In the genomic region with DNA sequence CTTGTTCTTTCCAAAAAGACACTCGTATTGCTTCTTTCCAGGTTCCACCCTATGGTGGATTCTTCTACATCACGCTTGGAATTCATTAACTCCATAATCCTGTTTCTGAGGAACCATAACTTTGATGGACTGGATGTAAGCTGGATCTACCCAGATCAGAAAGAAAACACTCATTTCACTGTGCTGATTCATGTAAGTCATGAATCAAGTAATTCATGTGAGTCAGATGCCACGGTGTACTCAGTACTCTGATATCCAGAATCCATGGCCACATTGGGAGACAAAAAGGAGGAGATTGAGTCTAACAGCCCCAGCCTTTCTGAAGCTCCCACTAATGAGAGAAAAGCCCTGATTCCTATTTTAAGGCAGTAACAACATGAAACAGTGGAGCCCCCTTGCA, we compare ENCODE assay signal across 18 cellular contexts. TPM values are rescaled to one million over a fixed set of nuclear protein-coding genes. Genes with fewer than 3 reads are reported as not detected.
DNase-seq lines count a peak whose midpoint lies in the region; FAIRE-seq and TF ChIP-seq lines count a peak whose summit lies in the region.
"Had no signal": no experiment of that assay in that cellular context is flagged by ENCODE, and none has a peak within 500 bp of the region (broad histone marks: within the 10 kb centered on the region; RNA-seq: fewer than 3 reads in every experiment).

No MANE protein-coding gene starts in this region.

- peaks cover 4% of the 10 kb centered on the region for H3K9me3 Mint-ChIP-seq in astrocyte (ENCODE audit: unreplicated experiment)
- H3K9me3 Mint-ChIP-seq: activated CD4-positive, alpha-beta memory T cell treated with anti-CD3 and anti-CD28 coated beads for 36 hours had no signal

- dilution Hi-C loops in keratinocyte (cut with MboI; ENCODE audit: extremely low pct_ligation_motif_present, low sequenced_read_pairs) = no loop called here

- peak; percentile 39 for DNase-seq in AG09309 (ENCODE audit: low read depth)
- DNase-seq in HPDE6-E6E7 (ENCODE audit: extremely low spot score) = peak; percentile 44
- peak; percentile 70 for DNase-seq in astrocyte (ENCODE audit: low read depth)
- DNase-seq in keratinocyte (ENCODE audit: low read depth, low spot score) = no peak
- no peak for DNase-seq in NAMALWA (ENCODE audit: low spot score)
- no peak for DNase-seq in stimulated activated CD4-positive, alpha-beta T cell treated with anti-CD3 and anti-CD28 coated beads, Interleukin-12 subunit alpha, Interleukin-12 subunit beta, amount 100 ng/mL, for 4 hours
- no peak for DNase-seq in activated CD8-positive, alpha-beta memory T cell treated with anti-CD3 and anti-CD28 coated beads for 24 hours
- no peak for DNase-seq in mesenteric fat pad (ENCODE audit: low spot score)
- DNase-seq: activated CD4-positive, alpha-beta memory T cell treated with anti-CD3 and anti-CD28 coated beads for 36 hours; activated gamma-delta T cell treated with Interleukin-2 at 50 U/mL for 16 hours; left ventricle myocardium superior; naive thymus-derived CD4-positive, alpha-beta T cell; psoas muscle; stimulated activated CD4-positive, alpha-beta T cell treated with anti-CD3 and anti-CD28 coated beads, Interleukin-15, amount 100 ng/mL, for 24 hours; testis had no signal

- H3K4me3 ChIP-seq in AG09309 (ENCODE audit: control insufficient read depth, low read depth, low read length) (no peak overlapping the region), astrocyte (ENCODE audit: insufficient read depth, low read depth, low read length) (no peak overlapping the region), keratinocyte (ENCODE audit: control insufficient read depth in 2 of 3, extremely low read depth in 1 of 3, insufficient read depth in 2 of 3, low read depth in 1 of 3, low read length in 3 of 3) (no peak overlapping the region)
- H3K4me3 ChIP-seq: hepatocyte, psoas muscle, testis had no signal

- no peaks in the 10 kb centered on the region for H3K79me2 ChIP-seq in astrocyte (ENCODE audit: insufficient read depth, low read length)
- no peaks in the 10 kb centered on the region for H3K79me2 ChIP-seq in keratinocyte (ENCODE audit: control insufficient read depth, insufficient read depth, low read length)
- H3K79me2 ChIP-seq: hepatocyte had no signal

- no peaks in the 10 kb centered on the region for H3K9me1 ChIP-seq in keratinocyte (ENCODE audit: control insufficient read depth, extremely low read depth, insufficient read depth, low read length)

- H4K20me1 ChIP-seq in astrocyte (ENCODE audit: insufficient read depth, low read length) = no peaks in the 10 kb centered on the region
- H4K20me1 ChIP-seq in keratinocyte (ENCODE audit: control insufficient read depth, extremely low read depth, insufficient read depth, low read length) = no peaks in the 10 kb centered on the region

- H3K4me1 ChIP-seq in astrocyte (ENCODE audit: insufficient read depth, low read length) (peaks cover 9% of the 10 kb centered on the region), keratinocyte (ENCODE audit: control insufficient read depth, extremely low read depth, insufficient read depth, low read length) (peaks cover 24% of the 10 kb centered on the region)
- H3K4me1 ChIP-seq: psoas muscle, testis had no signal

- H3K27ac Mint-ChIP-seq in astrocyte (ENCODE audit: unreplicated experiment) = no peak overlapping the region
- H3K27ac Mint-ChIP-seq: activated CD4-positive, alpha-beta memory T cell treated with anti-CD3 and anti-CD28 coated beads for 36 hours had no signal

- H3K9ac ChIP-seq in astrocyte (ENCODE audit: low read length) = no peak overlapping the region
- H3K9ac ChIP-seq in keratinocyte (ENCODE audit: control insufficient read depth, extremely low read depth, insufficient read depth, low read length) = no peak overlapping the region

- peak overlapping the region; percentile 22 for H2AFZ ChIP-seq in astrocyte (ENCODE audit: low read depth, low read length)
- peak overlapping the region; percentile 11 for H2AFZ ChIP-seq in keratinocyte (ENCODE audit: control insufficient read depth, low read length)
- H2AFZ ChIP-seq: hepatocyte had no signal

- H3K4me1 Mint-ChIP-seq in astrocyte (ENCODE audit: low read depth, unreplicated experiment) = peaks cover 12% of the 10 kb centered on the region

- H3K27me3 Mint-ChIP-seq in astrocyte (ENCODE audit: low read depth, unreplicated experiment) = no peaks in the 10 kb centered on the region
- H3K27me3 Mint-ChIP-seq: activated CD4-positive, alpha-beta memory T cell treated with anti-CD3 and anti-CD28 coated beads for 36 hours; central memory CD8-positive, alpha-beta T cell; naive thymus-derived CD4-positive, alpha-beta T cell had no signal

- H3K9me3 ChIP-seq in astrocyte (ENCODE audit: insufficient read depth, low read depth, low read length) (no peaks in the 10 kb centered on the region), keratinocyte (ENCODE audit: control insufficient read depth, low read depth, low read length) (no peaks in the 10 kb centered on the region)
- H3K9me3 ChIP-seq: psoas muscle, testis had no signal

- TF ChIP-seq CTCF in AG09309 (IDR thresholded peaks at IDR 0.05; ENCODE audit: control insufficient read depth, insufficient read depth, low read depth, low read length, missing control alignments) = no peak
- TF ChIP-seq CTCF in astrocyte (IDR thresholded peaks at IDR 0.05; ENCODE audit: insufficient read depth, low read depth, low read length) = no peak
- no peak for TF ChIP-seq CTCF in keratinocyte (optimal IDR thresholded peaks at IDR 0.05 in 1 of 3, IDR thresholded peaks at IDR 0.05 in 1 of 3, conservative IDR thresholded peaks at IDR 0.05 in 1 of 3; ENCODE audit: extremely low read depth in 1 of 3, insufficient read depth in 2 of 3, low read length in 3 of 3)

- FAIRE-seq in astrocyte (lab: Jason Lieb, UNC) = peak; percentile 94
- FAIRE-seq in keratinocyte (lab: Jason Lieb, UNC) = peak; percentile 83

- H3K36me3 ChIP-seq in astrocyte (ENCODE audit: insufficient read depth, low read length) (no peaks in the 10 kb centered on the region), keratinocyte (ENCODE audit: control insufficient read depth in 2 of 2, extremely low read depth in 1 of 2, insufficient read depth in 2 of 2, low read length in 2 of 2) (no peaks in the 10 kb centered on the region)

- H3K27ac ChIP-seq in astrocyte (ENCODE audit: low read depth, low read length) (peak overlapping the region; percentile 58), keratinocyte (ENCODE audit: control insufficient read depth, insufficient read depth, low read length) (peak overlapping the region; percentile 64)
- H3K27ac ChIP-seq: hepatocyte, psoas muscle, testis had no signal

- no peaks in the 10 kb centered on the region for H3K36me3 Mint-ChIP-seq in astrocyte (ENCODE audit: low read depth, unreplicated experiment)
- H3K36me3 Mint-ChIP-seq: activated CD4-positive, alpha-beta memory T cell treated with anti-CD3 and anti-CD28 coated beads for 36 hours had no signal

- H3K27me3 ChIP-seq in astrocyte (ENCODE audit: insufficient read depth, low read length) (no peaks in the 10 kb centered on the region), keratinocyte (ENCODE audit: control insufficient read depth, extremely low read depth, insufficient read depth, low read length) (no peaks in the 10 kb centered on the region)
- H3K27me3 ChIP-seq: hepatocyte, testis had no signal

- H3K4me2 ChIP-seq in astrocyte (ENCODE audit: low read length) (peak overlapping the region; percentile 42), keratinocyte (ENCODE audit: control insufficient read depth, extremely low read depth, insufficient read depth, low read depth, low read length) (peak overlapping the region; percentile 75)
- H3K4me2 ChIP-seq: hepatocyte had no signal

- H3K4me3 Mint-ChIP-seq in astrocyte (ENCODE audit: unreplicated experiment) = no peak overlapping the region
- H3K4me3 Mint-ChIP-seq: activated CD4-positive, alpha-beta memory T cell treated with anti-CD3 and anti-CD28 coated beads for 36 hours; central memory CD8-positive, alpha-beta T cell; naive thymus-derived CD4-positive, alpha-beta T cell had no signal

RNA-seq across cellular contexts. Expression of a gene that starts 7.4 kb away (rescaled TPM):
- total RNA-seq in astrocyte (0.65 TPM in 1 of 2 replicates, not detected in the other), mesenteric fat pad (12.4 TPM)
- polyA plus RNA-seq in keratinocyte = 1.0 to 2.5 TPM (median 2.4 TPM) in 3 replicates
- 1.1 TPM for polyA plus RNA-seq in keratinocyte (2011; ENCODE audit: low read depth)
- 2.7 and 3.9 TPM in 2 replicates for polyA plus RNA-seq in keratinocyte (2011; cell fraction: cytosol; rRNA removed)
- 2.4 and 2.7 TPM in 2 replicates for polyA plus RNA-seq in keratinocyte (2011; cell fraction: nucleus; rRNA removed)
- 1.2 and 3.2 TPM in 2 replicates for polyA plus RNA-seq in keratinocyte (2012; ENCODE audit: low replicate concordance)
- polyA minus RNA-seq in keratinocyte = 0.89 to 1.1 TPM in 2 of 3 replicates, not detected in the other
- polyA minus RNA-seq in keratinocyte (2011; cell fraction: cytosol; rRNA and poly(A)+ RNA removed) = not detected
- polyA minus RNA-seq in keratinocyte (2011; cell fraction: nucleus; rRNA and poly(A)+ RNA removed) = 0.63 and 2.6 TPM in 2 replicates
- total RNA-seq: G401 had no signal

RNA-seq across cellular contexts. Expression of a gene that starts 34.4 kb away (rescaled TPM):
- 0.18 TPM in 1 of 2 replicates, not detected in the other for total RNA-seq in astrocyte
- polyA plus RNA-seq in keratinocyte = 5.3 to 8.9 TPM (median 7.8 TPM) in 3 replicates
- 15.2 TPM for polyA plus RNA-seq in keratinocyte (2011; ENCODE audit: low read depth)
- polyA plus RNA-seq in keratinocyte (2011; cell fraction: cytosol; rRNA removed) = 6.5 and 10.1 TPM in 2 replicates
- 5.8 and 8.6 TPM in 2 replicates for polyA plus RNA-seq in keratinocyte (2011; cell fraction: nucleus; rRNA removed)
- polyA plus RNA-seq in keratinocyte (2012; ENCODE audit: low replicate concordance) = 4.9 and 20.1 TPM in 2 replicates
- polyA minus RNA-seq in keratinocyte = 5.1 to 8.4 TPM (median 7.4 TPM) in 3 replicates
- 4.2 TPM for polyA minus RNA-seq in keratinocyte (2011; cell fraction: cytosol; rRNA and poly(A)+ RNA removed)
- polyA minus RNA-seq in keratinocyte (2011; cell fraction: nucleus; rRNA and poly(A)+ RNA removed) = 2.5 and 4.0 TPM in 2 replicates
- total RNA-seq in mesenteric fat pad = 33.0 TPM
- total RNA-seq: G401 had no signal

RNA-seq across cellular contexts. Expression of a gene that starts 55.8 kb away (rescaled TPM):
- total RNA-seq in astrocyte (not detected in 2 replicates), mesenteric fat pad (not detected)
- polyA plus RNA-seq in keratinocyte = not detected in 3 replicates
- not detected for polyA plus RNA-seq in keratinocyte (2011; ENCODE audit: low read depth)
- not detected in 2 replicates for polyA plus RNA-seq in keratinocyte (2011; cell fraction: cytosol; rRNA removed)
- polyA plus RNA-seq in keratinocyte (2011; cell fraction: nucleus; rRNA removed) = not detected in 2 replicates
- not detected in 2 replicates for polyA plus RNA-seq in keratinocyte (2012; ENCODE audit: low replicate concordance)
- not detected in 3 replicates for polyA minus RNA-seq in keratinocyte
- not detected for polyA minus RNA-seq in keratinocyte (2011; cell fraction: cytosol; rRNA and poly(A)+ RNA removed)
- not detected in 2 replicates for polyA minus RNA-seq in keratinocyte (2011; cell fraction: nucleus; rRNA and poly(A)+ RNA removed)
- total RNA-seq: activated CD4-positive, alpha-beta memory T cell treated with anti-CD3 and anti-CD28 coated beads for 36 hours; G401; hepatocyte; left ventricle myocardium superior; naive thymus-derived CD4-positive, alpha-beta T cell; psoas muscle had no signal
- polyA plus RNA-seq: hepatocyte; naive thymus-derived CD4-positive, alpha-beta T cell had no signal

Comparison
In these comparisons a context has a peak if more than half of its experiments do, and no peak if none do; other contexts are left out.
1. DNase-seq: peak in AG09309 (single experiment), HPDE6-E6E7 (single experiment) and astrocyte (single experiment); none in keratinocyte (single experiment), NAMALWA (single experiment), stimulated activated CD4-positive, alpha-beta T cell treated with anti-CD3 and anti-CD28 coated beads, Interleukin-12 subunit alpha, Interleukin-12 subunit beta, amount 100 ng/mL, for 4 hours (single experiment), activated CD8-positive, alpha-beta memory T cell treated with anti-CD3 and anti-CD28 coated beads for 24 hours (single experiment) and mesenteric fat pad (single experiment).
2. RNA of a gene that starts 34.4 kb away (total RNA-seq): 33.0 TPM in mesenteric fat pad (single experiment); 0.18 TPM in astrocyte; every median in the first group is over 10 times any median in the second.